In the genomic region with DNA sequence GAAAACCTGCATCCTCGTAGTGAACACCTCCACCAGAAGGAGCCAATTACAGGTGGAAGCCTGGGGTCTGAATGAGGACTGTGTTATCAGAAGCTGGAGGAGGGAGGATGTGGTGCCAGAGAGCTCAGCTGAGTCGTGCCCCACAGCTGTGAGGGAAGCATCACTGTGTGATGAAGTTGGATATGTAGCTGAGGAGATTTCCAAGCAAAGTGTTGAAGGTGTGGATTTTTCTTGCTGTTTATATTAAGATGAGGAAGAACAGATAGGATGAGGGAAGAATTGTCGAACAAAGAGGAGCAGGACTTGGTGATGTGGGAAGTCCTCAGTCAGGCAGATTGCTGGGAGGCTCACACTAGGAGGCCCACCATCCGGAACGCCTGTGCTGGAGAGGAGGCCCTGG, we compare ENCODE assay signal across 1 cellular context.
TF ChIP-seq lines count a peak whose summit lies in the region.

No MANE protein-coding gene starts in this region.

TF ChIP-seq in WTC11, 78 proteins besides CTCF, POLR2A, EP300 and RAD21 (continued from another document):
- TF ChIP-seq, protein P1, sequence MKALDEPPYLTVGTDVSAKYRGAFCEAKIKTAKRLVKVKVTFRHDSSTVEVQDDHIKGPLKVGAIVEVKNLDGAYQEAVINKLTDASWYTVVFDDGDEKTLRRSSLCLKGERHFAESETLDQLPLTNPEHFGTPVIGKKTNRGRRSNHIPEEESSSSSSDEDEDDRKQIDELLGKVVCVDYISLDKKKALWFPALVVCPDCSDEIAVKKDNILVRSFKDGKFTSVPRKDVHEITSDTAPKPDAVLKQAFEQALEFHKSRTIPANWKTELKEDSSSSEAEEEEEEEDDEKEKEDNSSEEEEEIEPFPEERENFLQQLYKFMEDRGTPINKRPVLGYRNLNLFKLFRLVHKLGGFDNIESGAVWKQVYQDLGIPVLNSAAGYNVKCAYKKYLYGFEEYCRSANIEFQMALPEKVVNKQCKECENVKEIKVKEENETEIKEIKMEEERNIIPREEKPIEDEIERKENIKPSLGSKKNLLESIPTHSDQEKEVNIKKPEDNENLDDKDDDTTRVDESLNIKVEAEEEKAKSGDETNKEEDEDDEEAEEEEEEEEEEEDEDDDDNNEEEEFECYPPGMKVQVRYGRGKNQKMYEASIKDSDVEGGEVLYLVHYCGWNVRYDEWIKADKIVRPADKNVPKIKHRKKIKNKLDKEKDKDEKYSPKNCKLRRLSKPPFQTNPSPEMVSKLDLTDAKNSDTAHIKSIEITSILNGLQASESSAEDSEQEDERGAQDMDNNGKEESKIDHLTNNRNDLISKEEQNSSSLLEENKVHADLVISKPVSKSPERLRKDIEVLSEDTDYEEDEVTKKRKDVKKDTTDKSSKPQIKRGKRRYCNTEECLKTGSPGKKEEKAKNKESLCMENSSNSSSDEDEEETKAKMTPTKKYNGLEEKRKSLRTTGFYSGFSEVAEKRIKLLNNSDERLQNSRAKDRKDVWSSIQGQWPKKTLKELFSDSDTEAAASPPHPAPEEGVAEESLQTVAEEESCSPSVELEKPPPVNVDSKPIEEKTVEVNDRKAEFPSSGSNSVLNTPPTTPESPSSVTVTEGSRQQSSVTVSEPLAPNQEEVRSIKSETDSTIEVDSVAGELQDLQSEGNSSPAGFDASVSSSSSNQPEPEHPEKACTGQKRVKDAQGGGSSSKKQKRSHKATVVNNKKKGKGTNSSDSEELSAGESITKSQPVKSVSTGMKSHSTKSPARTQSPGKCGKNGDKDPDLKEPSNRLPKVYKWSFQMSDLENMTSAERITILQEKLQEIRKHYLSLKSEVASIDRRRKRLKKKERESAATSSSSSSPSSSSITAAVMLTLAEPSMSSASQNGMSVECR (CRISPR knock-in tag; IDR thresholded peaks at IDR 0.05; ENCODE audit: borderline replicate concordance) = no peak
- TF ChIP-seq, protein P2, sequence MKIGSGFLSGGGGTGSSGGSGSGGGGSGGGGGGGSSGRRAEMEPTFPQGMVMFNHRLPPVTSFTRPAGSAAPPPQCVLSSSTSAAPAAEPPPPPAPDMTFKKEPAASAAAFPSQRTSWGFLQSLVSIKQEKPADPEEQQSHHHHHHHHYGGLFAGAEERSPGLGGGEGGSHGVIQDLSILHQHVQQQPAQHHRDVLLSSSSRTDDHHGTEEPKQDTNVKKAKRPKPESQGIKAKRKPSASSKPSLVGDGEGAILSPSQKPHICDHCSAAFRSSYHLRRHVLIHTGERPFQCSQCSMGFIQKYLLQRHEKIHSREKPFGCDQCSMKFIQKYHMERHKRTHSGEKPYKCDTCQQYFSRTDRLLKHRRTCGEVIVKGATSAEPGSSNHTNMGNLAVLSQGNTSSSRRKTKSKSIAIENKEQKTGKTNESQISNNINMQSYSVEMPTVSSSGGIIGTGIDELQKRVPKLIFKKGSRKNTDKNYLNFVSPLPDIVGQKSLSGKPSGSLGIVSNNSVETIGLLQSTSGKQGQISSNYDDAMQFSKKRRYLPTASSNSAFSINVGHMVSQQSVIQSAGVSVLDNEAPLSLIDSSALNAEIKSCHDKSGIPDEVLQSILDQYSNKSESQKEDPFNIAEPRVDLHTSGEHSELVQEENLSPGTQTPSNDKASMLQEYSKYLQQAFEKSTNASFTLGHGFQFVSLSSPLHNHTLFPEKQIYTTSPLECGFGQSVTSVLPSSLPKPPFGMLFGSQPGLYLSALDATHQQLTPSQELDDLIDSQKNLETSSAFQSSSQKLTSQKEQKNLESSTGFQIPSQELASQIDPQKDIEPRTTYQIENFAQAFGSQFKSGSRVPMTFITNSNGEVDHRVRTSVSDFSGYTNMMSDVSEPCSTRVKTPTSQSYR (CRISPR knock-in tag; IDR thresholded peaks at IDR 0.05) = no peak
- TF ChIP-seq, protein P3, sequence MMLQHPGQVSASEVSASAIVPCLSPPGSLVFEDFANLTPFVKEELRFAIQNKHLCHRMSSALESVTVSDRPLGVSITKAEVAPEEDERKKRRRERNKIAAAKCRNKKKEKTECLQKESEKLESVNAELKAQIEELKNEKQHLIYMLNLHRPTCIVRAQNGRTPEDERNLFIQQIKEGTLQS (CRISPR knock-in tag; conservative IDR thresholded peaks at IDR 0.05) = no peak
- TF ChIP-seq, protein P4, sequence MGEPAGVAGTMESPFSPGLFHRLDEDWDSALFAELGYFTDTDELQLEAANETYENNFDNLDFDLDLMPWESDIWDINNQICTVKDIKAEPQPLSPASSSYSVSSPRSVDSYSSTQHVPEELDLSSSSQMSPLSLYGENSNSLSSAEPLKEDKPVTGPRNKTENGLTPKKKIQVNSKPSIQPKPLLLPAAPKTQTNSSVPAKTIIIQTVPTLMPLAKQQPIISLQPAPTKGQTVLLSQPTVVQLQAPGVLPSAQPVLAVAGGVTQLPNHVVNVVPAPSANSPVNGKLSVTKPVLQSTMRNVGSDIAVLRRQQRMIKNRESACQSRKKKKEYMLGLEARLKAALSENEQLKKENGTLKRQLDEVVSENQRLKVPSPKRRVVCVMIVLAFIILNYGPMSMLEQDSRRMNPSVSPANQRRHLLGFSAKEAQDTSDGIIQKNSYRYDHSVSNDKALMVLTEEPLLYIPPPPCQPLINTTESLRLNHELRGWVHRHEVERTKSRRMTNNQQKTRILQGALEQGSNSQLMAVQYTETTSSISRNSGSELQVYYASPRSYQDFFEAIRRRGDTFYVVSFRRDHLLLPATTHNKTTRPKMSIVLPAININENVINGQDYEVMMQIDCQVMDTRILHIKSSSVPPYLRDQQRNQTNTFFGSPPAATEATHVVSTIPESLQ (CRISPR knock-in tag; IDR thresholded peaks at IDR 0.05) = no peak
- TF ChIP-seq ELF4 (CRISPR knock-in tag; IDR thresholded peaks at IDR 0.05; ENCODE audit: low read depth) (no peak), NR2C2 (CRISPR knock-in tag; IDR thresholded peaks at IDR 0.05) (no peak), TEAD4 (CRISPR knock-in tag; IDR thresholded peaks at IDR 0.05) (no peak), ZBTB21 (CRISPR knock-in tag; IDR thresholded peaks at IDR 0.05; ENCODE audit: borderline replicate concordance) (no peak), PRRX2 (CRISPR knock-in tag; IDR thresholded peaks at IDR 0.05) (no peak)
- TF ChIP-seq, protein P5, sequence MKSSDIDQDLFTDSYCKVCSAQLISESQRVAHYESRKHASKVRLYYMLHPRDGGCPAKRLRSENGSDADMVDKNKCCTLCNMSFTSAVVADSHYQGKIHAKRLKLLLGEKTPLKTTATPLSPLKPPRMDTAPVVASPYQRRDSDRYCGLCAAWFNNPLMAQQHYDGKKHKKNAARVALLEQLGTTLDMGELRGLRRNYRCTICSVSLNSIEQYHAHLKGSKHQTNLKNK (CRISPR knock-in tag; IDR thresholded peaks at IDR 0.05) = no peak
